Comparison of ENCODE assay signal across 1 cellular context in genomic region chr20:17611540-17612286, GRCh38.
TF ChIP-seq lines count a peak whose summit lies in the region.

No MANE protein-coding gene starts in this region.

TF ChIP-seq in HepG2, 621 proteins besides CTCF, POLR2A, EP300 and RAD21 (continued from another document and continues in another):
- TF ChIP-seq SP1 (IDR thresholded peaks at IDR 0.05) (no peak), SP1 (CRISPR knock-in tag; IDR thresholded peaks at IDR 0.05) (0 out of 2 replicates have a peak, but pooled peaks have one; percentile 15), ZSCAN9 (CRISPR knock-in tag; IDR thresholded peaks at IDR 0.05; ENCODE audit: borderline replicate concordance) (0 out of 2 replicates have a peak, but pooled peaks have one; percentile 22), XRCC5 (optimal IDR thresholded peaks at IDR 0.05; ENCODE audit: low read length) (peak; percentile 20), PBX2 (CRISPR knock-in tag; IDR thresholded peaks at IDR 0.05) (no peak), ZNF180 (CRISPR knock-in tag; IDR thresholded peaks at IDR 0.05; ENCODE audit: borderline replicate concordance, low read depth) (no peak), ZNF326 (CRISPR knock-in tag; IDR thresholded peaks at IDR 0.05; ENCODE audit: borderline replicate concordance) (no peak), ELF3 (CRISPR knock-in tag; IDR thresholded peaks at IDR 0.05) (no peak), MIER2 (CRISPR knock-in tag; IDR thresholded peaks at IDR 0.05) (no peak), ZNF616 (CRISPR knock-in tag; IDR thresholded peaks at IDR 0.05; ENCODE audit: low read depth) (no peak), FOXJ3 (CRISPR knock-in tag; IDR thresholded peaks at IDR 0.05; ENCODE audit: borderline replicate concordance) (no peak), RNF2 (conservative IDR thresholded peaks at IDR 0.05; ENCODE audit: low read depth) (no peak), HDAC2 (CRISPR knock-in tag; IDR thresholded peaks at IDR 0.05) (no peak), SAFB2 (CRISPR knock-in tag; IDR thresholded peaks at IDR 0.05; ENCODE audit: borderline replicate concordance, low read depth) (peak; percentile 75; the same call in 1 of the 2 replicates), ZFP82 (CRISPR knock-in tag; IDR thresholded peaks at IDR 0.05; ENCODE audit: borderline replicate concordance) (0 out of 2 replicates have a peak, but pooled peaks have one; percentile 51), LCORL (IDR thresholded peaks at IDR 0.05) (no peak), LCORL (CRISPR knock-in tag; IDR thresholded peaks at IDR 0.05) (no peak; the same call in 1 of the 2 replicates), ZNF350 (CRISPR knock-in tag; IDR thresholded peaks at IDR 0.05; ENCODE audit: borderline replicate concordance, low read depth) (no peak), ZNF615 (CRISPR knock-in tag; IDR thresholded peaks at IDR 0.05; ENCODE audit: borderline replicate concordance) (no peak), ZNF704 (CRISPR knock-in tag; IDR thresholded peaks at IDR 0.05; ENCODE audit: borderline replicate concordance) (no peak), ZNF256 (CRISPR knock-in tag; conservative IDR thresholded peaks at IDR 0.05) (no peak), IKZF1 (IDR thresholded peaks at IDR 0.05) (no peak), ZFX (CRISPR knock-in tag; IDR thresholded peaks at IDR 0.05; ENCODE audit: low read depth) (no peak), ZBTB21 (CRISPR knock-in tag; IDR thresholded peaks at IDR 0.05) (no peak), ZIK1 (CRISPR knock-in tag; IDR thresholded peaks at IDR 0.05; ENCODE audit: borderline replicate concordance, low read depth) (peak; percentile 28; the same call in 1 of the 2 replicates), ZNF772 (CRISPR knock-in tag; IDR thresholded peaks at IDR 0.05) (peak; percentile 43; the same call in 1 of the 2 replicates), KLF15 (CRISPR knock-in tag; IDR thresholded peaks at IDR 0.05; ENCODE audit: borderline replicate concordance) (no peak), SRSF4 (IDR thresholded peaks at IDR 0.05; ENCODE audit: low read depth, low read length, poor library complexity, severe bottlenecking) (no peak), ZNF136 (CRISPR knock-in tag; IDR thresholded peaks at IDR 0.05; ENCODE audit: low read depth) (no peak), HCFC1 (IDR thresholded peaks at IDR 0.05; ENCODE audit: low read depth, low read length) (no peak), SMYD3 (CRISPR knock-in tag; IDR thresholded peaks at IDR 0.05) (no peak), NR2F1 (CRISPR knock-in tag; IDR thresholded peaks at IDR 0.05) (no peak), HNRNPK (IDR thresholded peaks at IDR 0.05; ENCODE audit: low read depth, low read length, poor library complexity, severe bottlenecking) (no peak), ZNF432 (CRISPR knock-in tag; IDR thresholded peaks at IDR 0.05; ENCODE audit: borderline replicate concordance) (no peak), ZNF430 (CRISPR knock-in tag; IDR thresholded peaks at IDR 0.05) (peak; percentile 53; the same call in 1 of the 2 replicates), MLXIP (CRISPR knock-in tag; IDR thresholded peaks at IDR 0.05; ENCODE audit: borderline replicate concordance) (no peak), ZNF234 (CRISPR knock-in tag; conservative IDR thresholded peaks at IDR 0.05) (no peak), NPAS2 (CRISPR knock-in tag; IDR thresholded peaks at IDR 0.05; ENCODE audit: borderline replicate concordance) (no peak), ZBED4 (CRISPR knock-in tag; IDR thresholded peaks at IDR 0.05; ENCODE audit: borderline replicate concordance) (0 out of 2 replicates have a peak, but pooled peaks have one; percentile 40), ZNF557 (CRISPR knock-in tag; IDR thresholded peaks at IDR 0.05) (no peak), GZF1 (CRISPR knock-in tag; IDR thresholded peaks at IDR 0.05) (no peak), ZNF784 (CRISPR knock-in tag; IDR thresholded peaks at IDR 0.05; ENCODE audit: borderline replicate concordance) (no peak), ZNF577 (CRISPR knock-in tag; IDR thresholded peaks at IDR 0.05; ENCODE audit: borderline replicate concordance, low read depth) (no peak), ZNF3 (CRISPR knock-in tag; IDR thresholded peaks at IDR 0.05) (no peak)
- TF ChIP-seq, protein P1, sequence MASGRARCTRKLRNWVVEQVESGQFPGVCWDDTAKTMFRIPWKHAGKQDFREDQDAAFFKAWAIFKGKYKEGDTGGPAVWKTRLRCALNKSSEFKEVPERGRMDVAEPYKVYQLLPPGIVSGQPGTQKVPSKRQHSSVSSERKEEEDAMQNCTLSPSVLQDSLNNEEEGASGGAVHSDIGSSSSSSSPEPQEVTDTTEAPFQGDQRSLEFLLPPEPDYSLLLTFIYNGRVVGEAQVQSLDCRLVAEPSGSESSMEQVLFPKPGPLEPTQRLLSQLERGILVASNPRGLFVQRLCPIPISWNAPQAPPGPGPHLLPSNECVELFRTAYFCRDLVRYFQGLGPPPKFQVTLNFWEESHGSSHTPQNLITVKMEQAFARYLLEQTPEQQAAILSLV (CRISPR knock-in tag; IDR thresholded peaks at IDR 0.05; ENCODE audit: borderline replicate concordance): 0 out of 2 replicates have a peak, but pooled peaks have one; percentile 49
- TF ChIP-seq, protein P2, sequence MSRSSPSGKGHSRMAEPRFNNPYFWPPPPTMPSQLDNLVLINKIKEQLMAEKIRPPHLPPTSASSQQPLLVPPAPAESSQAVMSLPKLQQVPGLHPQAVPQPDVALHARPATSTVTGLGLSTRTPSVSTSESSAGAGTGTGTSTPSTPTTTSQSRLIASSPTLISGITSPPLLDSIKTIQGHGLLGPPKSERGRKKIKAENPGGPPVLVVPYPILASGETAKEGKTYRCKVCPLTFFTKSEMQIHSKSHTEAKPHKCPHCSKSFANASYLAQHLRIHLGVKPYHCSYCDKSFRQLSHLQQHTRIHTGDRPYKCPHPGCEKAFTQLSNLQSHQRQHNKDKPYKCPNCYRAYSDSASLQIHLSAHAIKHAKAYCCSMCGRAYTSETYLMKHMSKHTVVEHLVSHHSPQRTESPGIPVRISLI (CRISPR knock-in tag; IDR thresholded peaks at IDR 0.05; ENCODE audit: borderline replicate concordance): no peak
- TF ChIP-seq, protein P3, sequence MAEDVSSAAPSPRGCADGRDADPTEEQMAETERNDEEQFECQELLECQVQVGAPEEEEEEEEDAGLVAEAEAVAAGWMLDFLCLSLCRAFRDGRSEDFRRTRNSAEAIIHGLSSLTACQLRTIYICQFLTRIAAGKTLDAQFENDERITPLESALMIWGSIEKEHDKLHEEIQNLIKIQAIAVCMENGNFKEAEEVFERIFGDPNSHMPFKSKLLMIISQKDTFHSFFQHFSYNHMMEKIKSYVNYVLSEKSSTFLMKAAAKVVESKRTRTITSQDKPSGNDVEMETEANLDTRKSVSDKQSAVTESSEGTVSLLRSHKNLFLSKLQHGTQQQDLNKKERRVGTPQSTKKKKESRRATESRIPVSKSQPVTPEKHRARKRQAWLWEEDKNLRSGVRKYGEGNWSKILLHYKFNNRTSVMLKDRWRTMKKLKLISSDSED (CRISPR knock-in tag; IDR thresholded peaks at IDR 0.05): peak; percentile 21; the same call in 1 of the 2 replicates
- TF ChIP-seq, protein P4, sequence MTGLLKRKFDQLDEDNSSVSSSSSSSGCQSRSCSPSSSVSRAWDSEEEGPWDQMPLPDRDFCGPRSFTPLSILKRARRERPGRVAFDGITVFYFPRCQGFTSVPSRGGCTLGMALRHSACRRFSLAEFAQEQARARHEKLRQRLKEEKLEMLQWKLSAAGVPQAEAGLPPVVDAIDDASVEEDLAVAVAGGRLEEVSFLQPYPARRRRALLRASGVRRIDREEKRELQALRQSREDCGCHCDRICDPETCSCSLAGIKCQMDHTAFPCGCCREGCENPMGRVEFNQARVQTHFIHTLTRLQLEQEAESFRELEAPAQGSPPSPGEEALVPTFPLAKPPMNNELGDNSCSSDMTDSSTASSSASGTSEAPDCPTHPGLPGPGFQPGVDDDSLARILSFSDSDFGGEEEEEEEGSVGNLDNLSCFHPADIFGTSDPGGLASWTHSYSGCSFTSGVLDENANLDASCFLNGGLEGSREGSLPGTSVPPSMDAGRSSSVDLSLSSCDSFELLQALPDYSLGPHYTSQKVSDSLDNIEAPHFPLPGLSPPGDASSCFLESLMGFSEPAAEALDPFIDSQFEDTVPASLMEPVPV (CRISPR knock-in tag; IDR thresholded peaks at IDR 0.05): peak; percentile 74; the same call in 1 of the 2 replicates
- TF ChIP-seq, protein P5, sequence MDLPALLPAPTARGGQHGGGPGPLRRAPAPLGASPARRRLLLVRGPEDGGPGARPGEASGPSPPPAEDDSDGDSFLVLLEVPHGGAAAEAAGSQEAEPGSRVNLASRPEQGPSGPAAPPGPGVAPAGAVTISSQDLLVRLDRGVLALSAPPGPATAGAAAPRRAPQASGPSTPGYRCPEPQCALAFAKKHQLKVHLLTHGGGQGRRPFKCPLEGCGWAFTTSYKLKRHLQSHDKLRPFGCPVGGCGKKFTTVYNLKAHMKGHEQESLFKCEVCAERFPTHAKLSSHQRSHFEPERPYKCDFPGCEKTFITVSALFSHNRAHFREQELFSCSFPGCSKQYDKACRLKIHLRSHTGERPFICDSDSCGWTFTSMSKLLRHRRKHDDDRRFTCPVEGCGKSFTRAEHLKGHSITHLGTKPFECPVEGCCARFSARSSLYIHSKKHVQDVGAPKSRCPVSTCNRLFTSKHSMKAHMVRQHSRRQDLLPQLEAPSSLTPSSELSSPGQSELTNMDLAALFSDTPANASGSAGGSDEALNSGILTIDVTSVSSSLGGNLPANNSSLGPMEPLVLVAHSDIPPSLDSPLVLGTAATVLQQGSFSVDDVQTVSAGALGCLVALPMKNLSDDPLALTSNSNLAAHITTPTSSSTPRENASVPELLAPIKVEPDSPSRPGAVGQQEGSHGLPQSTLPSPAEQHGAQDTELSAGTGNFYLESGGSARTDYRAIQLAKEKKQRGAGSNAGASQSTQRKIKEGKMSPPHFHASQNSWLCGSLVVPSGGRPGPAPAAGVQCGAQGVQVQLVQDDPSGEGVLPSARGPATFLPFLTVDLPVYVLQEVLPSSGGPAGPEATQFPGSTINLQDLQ (CRISPR knock-in tag; IDR thresholded peaks at IDR 0.05): no peak; the same call in 1 of the 2 replicates
